ENCODE assay signal across 22 cellular contexts in genomic region chr1:18246543-18246942, GRCh38.
DNase-seq lines count a peak whose midpoint lies in the region; ATAC-seq and TF ChIP-seq lines count a peak whose summit lies in the region.
"Had no signal": no experiment of that assay in that cellular context is flagged by ENCODE, and none has a peak within 500 bp of the region (broad histone marks: within the 10 kb centered on the region; RNA-seq: fewer than 3 reads in every experiment).

No MANE protein-coding gene starts in this region.

- no peaks in the 10 kb centered on the region; the same call in 1 of the 2 replicates for H3K27me3 ChIP-seq in GM06990 (replicated peaks; ENCODE audit: control insufficient read depth, insufficient read depth, low read length)
- peaks cover 78% of the 10 kb centered on the region for H3K27me3 ChIP-seq in HCT116 (ENCODE audit: insufficient read depth, low read length)
- peaks cover 39% of the 10 kb centered on the region for H3K27me3 ChIP-seq in PC-9 (ENCODE audit: insufficient read depth, low read depth)
- H3K27me3 ChIP-seq in WERI-Rb-1 (ENCODE audit: insufficient read depth, low read depth, severe bottlenecking), result no peaks in the 10 kb centered on the region
- H3K27me3 ChIP-seq: neutrophil, tibial nerve had no signal

- no peak overlapping the region for H3K27ac ChIP-seq in HCT116 (ENCODE audit: low read depth, low read length)
- no peak overlapping the region for H3K27ac ChIP-seq in PC-9
- no peak overlapping the region for H3K27ac ChIP-seq in WERI-Rb-1
- H3K27ac ChIP-seq: neutrophil, prostate gland, tibial nerve had no signal

- CTCF ChIA-PET in HCT116 (lab: Charles Lee) (interaction anchor here (0.7 to 4.5 kb wide), 7 partner anchors 12 to 744 kb away, joined by 3 to 25 read pairs (median 3); no protein-coding TSS in a partner anchor), PC-9 (lab: Charles Lee) (no interaction called here)

- DNase-seq in GM06990 (ENCODE audit: extremely low read depth, insufficient read length) (no peak), HCT116 (ENCODE audit: low read depth, low spot score) (no peak), PC-9 (no peak), iPS-NIHi7 (ENCODE audit: extremely low spot score) (peak; percentile 44), WERI-Rb-1 (no peak), Right ventricle myocardium inferior (ENCODE audit: missing footprints) (no peak)
- DNase-seq in activated naive CD4-positive, alpha-beta T cell treated with anti-CD3 and anti-CD28 coated beads, Interleukin-2, amount 50 U/mL, for 16 hours, result no peak
- DNase-seq: activated CD4-positive, alpha-beta T cell treated with anti-CD3 and anti-CD28 coated beads for 4 hours; activated naive CD4-positive, alpha-beta T cell treated with Interleukin-2 at 50 U/mL for 16 hours; activated T-cell treated with anti-CD3 and anti-CD28 coated beads, Interleukin-2, amount 50 U/mL, for 4 hours; amniotic stem cell; CD4-positive, alpha-beta memory T cell; DMS79; effector CD4-positive, alpha-beta T cell; NCI-H1105 treated with DMSO at 0.1 percent for 48 hours; NCI-H2029; NCI-H2227 treated with DMSO at 0.1 percent for 48 hours; SIG-M5; stimulated activated CD8-positive, alpha-beta memory T cell treated with anti-CD3 and anti-CD28 coated beads, Interleukin-4, amount 100 ng/mL, for 48 hours had no signal

- RAD21 ChIA-PET in HCT116 (lab: Charles Lee; ENCODE audit: low non-redundant PET in 1 of 2, low total read pairs in 2 of 2, uncharacterized antibody in 2 of 2, unreplicated experiment in 2 of 2), result interaction anchor here in 1 of 2 experiments (0.7 kb wide), 1 partner anchor 335 kb away, joined by 4 read pairs; no protein-coding TSS in a partner anchor

- H4K20me1 ChIP-seq in HCT116 (ENCODE audit: insufficient read depth) (no peaks in the 10 kb centered on the region; the same call in 1 of the 2 replicates), PC-9 (ENCODE audit: insufficient read depth) (no peaks in the 10 kb centered on the region)

- H3K4me3 ChIP-seq in GM06990 (replicated peaks; ENCODE audit: low read depth, low read length), result no peak overlapping the region
- H3K4me3 ChIP-seq in HCT116 (replicated peaks in 1 of 2; ENCODE audit: low read depth in 1 of 2, low read length in 2 of 2), result no peak overlapping the region
- H3K4me3 ChIP-seq in PC-9, result no peak overlapping the region
- no peak overlapping the region for H3K4me3 ChIP-seq in WERI-Rb-1 (ENCODE audit: low read depth, low read length)
- H3K4me3 ChIP-seq: prostate gland, tibial nerve had no signal

- H3K4me2 ChIP-seq in HCT116 (ENCODE audit: low read length) (no peak overlapping the region), PC-9 (no peak overlapping the region)

- ATAC-seq in HCT116, result peak; percentile 64; the same call in 1 of the 2 replicates
- ATAC-seq in Right ventricle myocardium inferior, result no peak
- ATAC-seq: activated T-cell treated with anti-CD3 and anti-CD28 coated beads, Interleukin-2, amount 50 U/mL, for 4 hours had no signal

- no peak overlapping the region for H3K9ac ChIP-seq in HCT116 (ENCODE audit: low read length)

- H3F3A ChIP-seq in PC-9 (ENCODE audit: insufficient read depth, low read depth), result no peaks in the 10 kb centered on the region

- TF ChIP-seq CTCF in GM06990 (IDR thresholded peaks at IDR 0.05; ENCODE audit: insufficient read depth, low read length, poor library complexity, severe bottlenecking) (peak; percentile 38), HCT116 (IDR thresholded peaks at IDR 0.05 in 2 of 3, conservative IDR thresholded peaks at IDR 0.05 in 1 of 3; ENCODE audit: borderline replicate concordance in 1 of 3, insufficient read depth in 1 of 3, low read depth in 2 of 3, low read length in 2 of 3) (peak; percentile 13 to 56 (median 50); a peak in 5 of 6 replicates), PC-9 (conservative IDR thresholded peaks at IDR 0.05) (peak; percentile 28; the same call in 1 of the 2 replicates), WERI-Rb-1 (IDR thresholded peaks at IDR 0.05; ENCODE audit: low read depth, low read length) (no peak)

- H3K36me3 ChIP-seq in GM06990 (ENCODE audit: control insufficient read depth, insufficient read depth, low read length) (no peaks in the 10 kb centered on the region), HCT116 (ENCODE audit: control insufficient read depth in 1 of 2, insufficient read depth in 2 of 2, low read length in 2 of 2) (no peaks in the 10 kb centered on the region), PC-9 (ENCODE audit: low read depth) (no peaks in the 10 kb centered on the region), WERI-Rb-1 (no peaks in the 10 kb centered on the region; the same call in 1 of the 2 replicates)
- H3K36me3 ChIP-seq: neutrophil, prostate gland, tibial nerve had no signal

- POLR2A ChIA-PET in HCT116 (lab: Charles Lee) (interaction anchor here (0.8 kb wide), 1 partner anchor 12 kb away, joined by 3 read pairs; no protein-coding TSS in a partner anchor), PC-9 (lab: Charles Lee; ENCODE audit: unreplicated experiment) (no interaction called here)

- H3K4me1 ChIP-seq in HCT116 (ENCODE audit: control insufficient read depth in 1 of 2, insufficient read depth in 2 of 2, low read length in 2 of 2) (no peaks in the 10 kb centered on the region), PC-9 (replicated peaks; ENCODE audit: insufficient read depth) (no peaks in the 10 kb centered on the region)
- H3K4me1 ChIP-seq: prostate gland, tibial nerve had no signal

- intact Hi-C loops in HCT116 (cut with micrococcal nuclease), result no loop called here
- intact Hi-C loops in PC-9 (cut with micrococcal nuclease; ENCODE audit: unreplicated experiment), result no loop called here
- intact Hi-C loops in Right ventricle myocardium inferior (cut with DNase I), result no loop called here

- TF ChIP-seq RAD21 in HCT116 (IDR thresholded peaks at IDR 0.05; ENCODE audit: low read depth), result no peak

- no peaks in the 10 kb centered on the region for H3K79me2 ChIP-seq in HCT116 (ENCODE audit: insufficient read depth, low read length)
- H3K79me2 ChIP-seq in PC-9 (ENCODE audit: low read depth), result no peaks in the 10 kb centered on the region

- H3K9me3 ChIP-seq in HCT116 (ENCODE audit: control insufficient read depth in 1 of 2, insufficient read depth in 1 of 2, low read depth in 1 of 2, low read length in 2 of 2), result peaks cover 0 to 3% of the 10 kb centered on the region in 2 experiments; a peak in 1 of 4 replicates
- no peaks in the 10 kb centered on the region for H3K9me3 ChIP-seq in PC-9 (ENCODE audit: insufficient read depth, low read depth)
- H3K9me3 ChIP-seq in WERI-Rb-1 (ENCODE audit: severe bottlenecking), result peaks cover 4% of the 10 kb centered on the region
- H3K9me3 ChIP-seq: neutrophil, prostate gland had no signal

- H2AFZ ChIP-seq in HCT116 (ENCODE audit: low read depth, low read length, poor library complexity, severe bottlenecking) (no peak overlapping the region), PC-9 (no peak overlapping the region)

- no peak for TF ChIP-seq POLR2A in HCT116 (IDR thresholded peaks at IDR 0.05; ENCODE audit: borderline replicate concordance, extremely low read depth, insufficient read depth, insufficient read length)

- H3K9me2 ChIP-seq in HCT116 (ENCODE audit: insufficient read depth) (no peaks in the 10 kb centered on the region), PC-9 (ENCODE audit: insufficient read depth) (no peaks in the 10 kb centered on the region)

- BruUV-seq in HCT116 (replicated peaks; lab: Mats Ljungman, UMichigan) (no TSS peak), PC-9 (replicated peaks; lab: Mats Ljungman, UMichigan) (no TSS peak)

TF ChIP-seq in HCT116, 20 proteins besides CTCF, POLR2A, EP300 and RAD21:
- TF ChIP-seq ZNF274 (IDR thresholded peaks at IDR 0.05; ENCODE audit: low read depth, low read length) (no peak), MAX (IDR thresholded peaks at IDR 0.05) (no peak), ATF3 (IDR thresholded peaks at IDR 0.05) (no peak), EZH2 (IDR thresholded peaks at IDR 0.05) (no peak), CBX3 (IDR thresholded peaks at IDR 0.05; ENCODE audit: low read depth) (no peak), FOSL1 (IDR thresholded peaks at IDR 0.05; ENCODE audit: low read depth) (no peak), ZBTB33 (IDR thresholded peaks at IDR 0.05; ENCODE audit: extremely low read depth, insufficient replicate concordance, low read length) (no peak)
TF ChIP-seq in HCT116: peak in this region for 0.
